29 cellular contexts compared by ENCODE assay signal in the genomic region with DNA sequence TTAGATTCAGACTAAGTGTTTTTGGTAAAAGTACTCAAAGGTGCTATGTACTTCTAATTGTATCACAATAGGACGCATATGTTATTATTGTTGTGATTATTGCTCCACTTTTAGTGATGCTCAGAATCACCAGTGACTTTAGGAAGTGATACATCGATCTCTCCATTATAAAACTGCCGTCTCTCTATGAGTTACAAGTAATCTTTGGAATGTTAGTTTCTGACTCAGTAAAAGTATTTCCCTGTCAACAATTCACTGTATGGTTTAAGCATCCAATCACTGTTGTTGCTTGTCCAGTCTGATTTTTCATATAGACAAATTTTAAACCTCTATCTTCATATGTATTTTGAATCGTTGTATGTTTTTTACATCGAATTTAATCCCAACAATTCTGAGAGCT. TPM values are rescaled to one million over a fixed set of nuclear protein-coding genes. Genes with fewer than 3 reads are reported as not detected.
DNase-seq lines count a peak whose midpoint lies in the region; ATAC-seq, FAIRE-seq and TF ChIP-seq lines count a peak whose summit lies in the region.
"Had no signal": no experiment of that assay in that cellular context is flagged by ENCODE, and none has a peak within 500 bp of the region (broad histone marks: within the 10 kb centered on the region; RNA-seq: fewer than 3 reads in every experiment).

No MANE protein-coding gene starts in this region.

- H3K27me3 ChIP-seq in bronchial epithelial cell (ENCODE audit: control insufficient read depth, insufficient read depth, low read length) (no peaks in the 10 kb centered on the region), foreskin keratinocyte (no peaks in the 10 kb centered on the region)
- H3K27me3 ChIP-seq: BLaER1, gastrocnemius medialis, sigmoid colon, tibial nerve had no signal

- POLR2A ChIA-PET in A549 (lab: Yijun Ruan, JAX) (no interaction called here), T-cell (lab: Charles Lee) (no interaction called here)

- CTCF ChIA-PET in A549 (lab: Yijun Ruan, JAX) (interaction anchor here (1.0 kb wide), 2 partner anchors 8 to 36 kb away, joined by 3 read pairs; no protein-coding TSS in a partner anchor), T-cell (lab: Charles Lee) (no interaction called here)

- H3K4me1 ChIP-seq in A549 (peaks cover 88% of the 10 kb centered on the region), foreskin keratinocyte (peaks cover 30% of the 10 kb centered on the region)
- H3K4me1 ChIP-seq: BLaER1 had no signal

- peak overlapping the region; percentile 87 to 91 for H3K27ac ChIP-seq in A549
- H3K27ac ChIP-seq in foreskin keratinocyte, result peak overlapping the region; percentile 17
- H3K27ac ChIP-seq: BLaER1, parathyroid adenoma, sigmoid colon, tibial nerve had no signal

- H3K9me3 ChIP-seq in A549, result peaks cover 4% of the 10 kb centered on the region; the same call in 1 of the 3 replicates
- H3K9me3 ChIP-seq: BLaER1, gastrocnemius medialis, sigmoid colon, tibial nerve had no signal

- H3K36me3 Mint-ChIP-seq in T-cell, result peaks cover 2% of the 10 kb centered on the region
- H3K36me3 Mint-ChIP-seq: natural killer cell had no signal

- no peaks in the 10 kb centered on the region for H3K9me3 Mint-ChIP-seq in T-cell
- H3K9me3 Mint-ChIP-seq: natural killer cell had no signal

- 7% methylated on average over 5 of the region's 5 CpGs for WGBS in A549 (ENCODE audit: missing lambda C conversion rate)

- TF ChIP-seq POLR2A in A549 (IDR thresholded peaks at IDR 0.05; ENCODE audit: low read length), result no peak

- no peak overlapping the region for H3K4me3 Mint-ChIP-seq in T-cell
- H3K4me3 Mint-ChIP-seq: endodermal cell, natural killer cell had no signal

- peak overlapping the region; percentile 79 for H3K4me2 ChIP-seq in A549
- H3K4me2 ChIP-seq: BLaER1 had no signal

- peaks cover 3% of the 10 kb centered on the region for H3K36me3 ChIP-seq in bronchial epithelial cell (ENCODE audit: control insufficient read depth, insufficient read depth, low read length)
- H3K36me3 ChIP-seq: BLaER1, gastrocnemius medialis, sigmoid colon, tibial nerve had no signal

- TF ChIP-seq EP300 in A549 (IDR thresholded peaks at IDR 0.05), result no peak

- DNase-seq in A549 (ENCODE audit: low read depth in 1 of 2, low spot score in 1 of 2) (no peak), HTR-8/SVneo (ENCODE audit: insufficient read length, low spot score) (peak; percentile 41), bronchial epithelial cell (ENCODE audit: low read depth) (peak; percentile 88), foreskin keratinocyte (peak in 1 of 2 donors; percentile 63), SHP77 (lab: John Stamatoyannopoulos, UW) (no peak), T-cell (no peak)
- DNase-seq: 8988T; activated CD4-positive, alpha-beta T cell treated with anti-CD3 and anti-CD28 coated beads for 48 hours; activated effector memory CD4-positive, alpha-beta T cell treated with anti-CD3 and anti-CD28 coated beads, Interleukin-2, amount 50 U/mL, for 16 hours; cerebellar nuclear complex; endodermal cell; gastrocnemius medialis; GF-D8; natural killer cell; NCI-H1092 treated with DMSO at 0.1 percent for 48 hours; NCI-H2081; NCI-H510A; NK-92 treated with Interleukin-12 subunit alpha and Interleukin-12 subunit beta, amount 100 ng/mL, for 24 hours; RPMI8226; sigmoid colon; stimulated activated CD4-positive, alpha-beta T cell treated with anti-CD3 and anti-CD28 coated beads, Interleukin-1b, Interleukin-23, amount 100 ng/mL, for 48 hours; stimulated activated naive CD8-positive, alpha-beta T cell treated with anti-CD3 and anti-CD28 coated beads, Interleukin-15, Interleukin-2, amounts not matched to agents 100 U/mL and 50 U/mL, for 24 hours had no signal

- H3K27me3 Mint-ChIP-seq in T-cell, result peaks cover 0 to 9% of the 10 kb centered on the region in 2 donors

- peaks cover 0 to 12% (median 9%) of the 10 kb centered on the region in 3 donors for H3K4me1 Mint-ChIP-seq in T-cell

- H3K4me3 ChIP-seq in A549, result peak overlapping the region; percentile 11; the same call in 1 of the 3 replicates
- no peak overlapping the region for H3K4me3 ChIP-seq in bronchial epithelial cell (ENCODE audit: low read depth, low read length)
- H3K4me3 ChIP-seq: BLaER1, gastrocnemius medialis, GM12878, sigmoid colon, tibial nerve had no signal

- ATAC-seq in A549 (peak in 1 of 2 experiments; percentile 44; a peak in 3 of 6 replicates), foreskin keratinocyte (peak; percentile 61), HG02610 (IDR thresholded peaks at IDR 0.05; ENCODE audit: unreplicated experiment) (no peak), HG03378 (IDR thresholded peaks at IDR 0.05; ENCODE audit: unreplicated experiment) (no peak), T-cell (replicated peaks in 1 of 4) (no peak)
- ATAC-seq: gastrocnemius medialis; GM12878; natural killer cell; stimulated activated naive CD8-positive, alpha-beta T cell treated with anti-CD3 and anti-CD28 coated beads, Interleukin-15, Interleukin-2, amounts not matched to agents 100 U/mL and 50 U/mL, for 24 hours had no signal

- no peak overlapping the region for H3K27ac Mint-ChIP-seq in T-cell
- H3K27ac Mint-ChIP-seq: endodermal cell, natural killer cell had no signal

- no peak for TF ChIP-seq RAD21 in A549 (conservative IDR thresholded peaks at IDR 0.05 in 1 of 2, IDR thresholded peaks at IDR 0.05 in 1 of 2)

- TF ChIP-seq CTCF in A549 (IDR thresholded peaks at IDR 0.05), result no peak
- TF ChIP-seq CTCF in bronchial epithelial cell (IDR thresholded peaks at IDR 0.05; ENCODE audit: insufficient read depth, low read length, severe bottlenecking), result no peak
- TF ChIP-seq CTCF in foreskin keratinocyte (conservative IDR thresholded peaks at IDR 0.05), result no peak

- FAIRE-seq in A549 (lab: Jason Lieb, UNC) (no peak), HTR-8/SVneo (lab: Jason Lieb, UNC) (no peak), bronchial epithelial cell (lab: Jason Lieb, UNC) (no peak)
- FAIRE-seq: GM12878, TTC549 had no signal

TF ChIP-seq in A549, 52 proteins besides CTCF, POLR2A, EP300 and RAD21:
- TF ChIP-seq JUN (IDR thresholded peaks at IDR 0.05), result no peak
TF ChIP-seq in A549: peak in this region for 0.

RNA-seq across cellular contexts. Expression of a gene that starts 9.4 kb away (rescaled TPM):
- polyA plus RNA-seq in A549 (2011; rRNA removed) (39.3 and 49.1 TPM in 2 replicates), A549 (2017; fragmentation: RNase III; extraction: RNeasy Plus Mini Kit Qiagen cat#74134 plus additional on column Dnase treatment) (48.0 to 60.4 TPM (median 58.4 TPM) in 3 replicates), foreskin keratinocyte (10.1 and 12.0 TPM in 2 replicates)
- 14.1 and 18.1 TPM in 2 replicates for polyA plus RNA-seq in A549 (2012; cell fraction: cytosol; rRNA removed)
- polyA plus RNA-seq in A549 (2012; cell fraction: nucleus; rRNA removed), result 37.0 and 37.9 TPM in 2 replicates
- polyA minus RNA-seq in A549 (2011; rRNA and poly(A)+ RNA removed), result 31.1 and 35.7 TPM in 2 replicates
- total RNA-seq in bronchial epithelial cell (39.7 and 64.8 TPM in 2 replicates), foreskin keratinocyte (25.9 and 26.5 TPM in 2 replicates), T-cell (1 to 10 TPM; 2.2 to 7.3 (median 4.2) TPM)

Comparison
In these comparisons a context has a peak if more than half of its experiments do, and no peak if none do; other contexts are left out.
1. DNase-seq: peak in HTR-8/SVneo (single experiment) and bronchial epithelial cell (single experiment); none in A549 (0 of 2), SHP77 (0 of 2) and T-cell (0 of 34).